9 cellular contexts compared by ENCODE assay signal in the genomic region with DNA sequence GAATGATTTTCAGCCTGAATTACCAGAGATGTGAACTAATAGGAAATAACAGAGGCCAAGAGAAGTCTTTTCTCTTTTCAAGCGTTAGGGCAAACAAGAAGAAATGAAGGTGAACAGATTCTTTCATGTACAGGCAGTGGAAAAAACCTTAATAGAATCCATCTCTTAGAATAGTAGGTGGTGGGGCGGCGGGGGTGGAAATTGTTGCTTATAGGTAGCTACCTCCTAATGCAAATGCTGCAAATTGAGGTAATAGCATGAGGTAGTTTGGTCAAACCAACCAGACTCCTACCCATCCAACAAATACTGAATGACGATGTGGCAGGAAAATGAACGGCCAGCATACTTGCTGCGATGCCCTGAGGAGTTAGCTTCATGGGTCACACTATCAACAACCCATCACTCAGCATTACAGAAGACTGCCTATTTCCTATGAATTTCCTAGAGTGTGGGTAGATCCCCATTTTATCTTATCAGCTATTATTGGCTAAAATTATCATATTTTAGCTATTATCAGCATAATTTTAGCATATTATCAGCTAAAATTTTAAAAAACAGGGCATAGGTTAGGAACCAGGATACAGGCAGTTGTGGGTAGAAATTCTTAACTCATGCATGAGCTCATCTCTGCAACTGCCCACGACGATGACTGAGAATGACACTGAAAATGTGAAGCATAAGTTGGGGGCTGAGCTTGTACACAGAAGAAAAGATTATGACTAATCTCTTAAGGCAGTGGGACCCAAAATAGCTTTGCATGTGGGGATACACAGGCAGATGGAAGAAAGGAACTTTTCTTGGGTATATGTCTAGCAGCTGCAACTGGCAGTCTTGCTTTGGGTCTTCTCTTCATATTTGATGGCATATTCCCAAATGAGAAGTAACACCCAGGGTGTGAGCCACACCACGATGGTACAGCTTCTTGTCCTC.
DNase-seq lines count a peak whose midpoint lies in the region; ATAC-seq, FAIRE-seq and TF ChIP-seq lines count a peak whose summit lies in the region.
"Had no signal": no experiment of that assay in that cellular context is flagged by ENCODE, and none has a peak within 500 bp of the region (broad histone marks: within the 10 kb centered on the region; RNA-seq: fewer than 3 reads in every experiment).

No MANE protein-coding gene starts in this region.

- TF ChIP-seq POLR2A in suprapubic skin (IDR thresholded peaks at IDR 0.05) = no peak

- peak overlapping the region; percentile 72 for H3K27ac ChIP-seq in suprapubic skin

- no peaks in the 10 kb centered on the region for H3K27me3 ChIP-seq in suprapubic skin

- peaks cover 68% of the 10 kb centered on the region for H3K36me3 ChIP-seq in suprapubic skin

- DNase-seq in CD1c-positive myeloid dendritic cell (ENCODE audit: extremely low spot score) (peak; percentile 37), epithelial cell of esophagus (ENCODE audit: low read depth) (peak; percentile 50), suprapubic skin (ENCODE audit: low spot score in 2 of 2) (no peak), GM19239 (ENCODE audit: insufficient read length, low spot score) (no peak), SK-N-DZ (ENCODE audit: low spot score) (no peak), NCI-H526 treated with DMSO at 0.1 percent for 48 hours (lab: John Stamatoyannopoulos, UW) (no peak)

- WGBS in suprapubic skin = 87% methylated on average over 9 of the region's 9 CpGs

- H3K4me1 ChIP-seq in suprapubic skin = peaks cover 6% of the 10 kb centered on the region

- TF ChIP-seq EP300 in suprapubic skin (IDR thresholded peaks at IDR 0.05) = no peak

- FAIRE-seq in GM19239 (lab: Jason Lieb, UNC) = no peak

- ATAC-seq in GM21360 (IDR thresholded peaks at IDR 0.05; ENCODE audit: unreplicated experiment) = peak; percentile 88
- peak; percentile 91 for ATAC-seq in HG03565 (IDR thresholded peaks at IDR 0.05; ENCODE audit: unreplicated experiment)
- ATAC-seq: HCT116 had no signal

- TF ChIP-seq CTCF in epithelial cell of esophagus (IDR thresholded peaks at IDR 0.05; ENCODE audit: insufficient read depth, low read depth, low read length, missing control alignments) = no peak
- no peak for TF ChIP-seq CTCF in suprapubic skin (IDR thresholded peaks at IDR 0.05)

- H3K4me3 ChIP-seq in epithelial cell of esophagus (ENCODE audit: low read length) (no peak overlapping the region), suprapubic skin (no peak overlapping the region)

- no peaks in the 10 kb centered on the region for H3K9me3 ChIP-seq in suprapubic skin

Comparison
In these comparisons a context has a peak if more than half of its experiments do, and no peak if none do; other contexts are left out.
1. DNase-seq: peak in CD1c-positive myeloid dendritic cell (single experiment) and epithelial cell of esophagus (single experiment); none in suprapubic skin (0 of 2), GM19239 (single experiment), SK-N-DZ (single experiment) and NCI-H526 treated with DMSO at 0.1 percent for 48 hours (single experiment).